18 cellular contexts compared by ENCODE assay signal in the genomic region with DNA sequence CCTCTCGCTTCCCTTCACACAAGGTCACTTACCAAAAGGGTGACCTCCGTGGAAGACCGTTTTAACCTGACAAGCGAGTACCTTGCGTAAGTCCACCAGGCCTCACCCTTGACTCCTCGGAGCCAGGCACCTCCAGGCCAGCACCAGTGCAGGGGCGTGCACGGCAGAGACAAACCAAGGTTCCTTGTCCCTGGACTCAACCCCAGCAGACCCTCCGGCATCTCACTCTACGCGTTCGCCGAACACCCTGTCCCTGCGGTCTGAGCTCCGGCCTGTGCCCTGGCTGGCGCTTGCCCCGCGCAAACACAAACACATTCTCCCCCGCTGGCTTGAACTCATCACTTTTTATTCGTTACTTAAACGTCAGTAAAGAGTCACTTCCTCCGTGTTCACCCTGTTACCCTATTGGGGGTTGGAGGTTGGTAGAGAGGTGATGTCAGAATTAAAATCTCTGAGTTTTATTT. TPM values are rescaled to one million over a fixed set of nuclear protein-coding genes. Genes with fewer than 3 reads are reported as not detected.
DNase-seq lines count a peak whose midpoint lies in the region; ATAC-seq and TF ChIP-seq lines count a peak whose summit lies in the region.
"Had no signal": no experiment of that assay in that cellular context is flagged by ENCODE, and none has a peak within 500 bp of the region (broad histone marks: within the 10 kb centered on the region; RNA-seq: fewer than 3 reads in every experiment).

No MANE protein-coding gene starts in this region.

- DNase-seq in breast epithelium (ENCODE audit: low spot score in 2 of 2) (no peak), MCF 10A (ENCODE audit: unreplicated experiment) (no peak), astrocyte of the spinal cord (ENCODE audit: low read depth, low spot score) (peak; percentile 43), naive B cell (no peak), type B pancreatic cell (ENCODE audit: extremely low spot score, unreplicated experiment) (no peak), NCI-H526 (lab: John Stamatoyannopoulos, UW) (no peak), NCI-H1930 (lab: John Stamatoyannopoulos, UW) (no peak)
- DNase-seq: activated CD4-positive, alpha-beta T cell treated with anti-CD3 and anti-CD28 coated beads for 36 hours; activated T-cell treated with anti-CD3 and anti-CD28 coated beads, Interleukin-2, amount 50 U/mL, for 48 hours; adrenal gland; COR-L47; foreskin melanocyte; NCI-H1436; Right ventricle myocardium superior had no signal

- TF ChIP-seq CTCF in breast epithelium (IDR thresholded peaks at IDR 0.05) = no peak
- TF ChIP-seq CTCF in MCF 10A (IDR thresholded peaks at IDR 0.05; ENCODE audit: unreplicated experiment) = no peak
- no peak for TF ChIP-seq CTCF in astrocyte of the spinal cord (IDR thresholded peaks at IDR 0.05; ENCODE audit: low read depth, low read length)
- no peak for TF ChIP-seq CTCF in type B pancreatic cell (conservative IDR thresholded peaks at IDR 0.05)

- H3K36me3 ChIP-seq in breast epithelium = no peaks in the 10 kb centered on the region
- H3K36me3 ChIP-seq: adrenal gland had no signal

- no peak overlapping the region for H3K4me3 Mint-ChIP-seq in MCF 10A (ENCODE audit: unreplicated experiment)
- peak overlapping the region in 4 of 8 donors; percentile 24 to 83 (median 60) for H3K4me3 Mint-ChIP-seq in naive B cell
- peak overlapping the region; percentile 45 for H3K4me3 Mint-ChIP-seq in type B pancreatic cell
- H3K4me3 Mint-ChIP-seq: activated CD4-positive, alpha-beta T cell treated with anti-CD3 and anti-CD28 coated beads for 36 hours had no signal

- peaks cover 12% of the 10 kb centered on the region for H3K9me3 Mint-ChIP-seq in MCF 10A (ENCODE audit: unreplicated experiment)
- H3K9me3 Mint-ChIP-seq in naive B cell = peaks cover 0 to 57% (median 37%) of the 10 kb centered on the region in 7 donors
- H3K9me3 Mint-ChIP-seq in type B pancreatic cell = no peaks in the 10 kb centered on the region

- CTCF ChIA-PET in MCF 10A (lab: Yijun Ruan, JAX) = no interaction called here

- H3K27me3 ChIP-seq in breast epithelium = peaks cover 2 to 77% of the 10 kb centered on the region in 2 donors

- H3K4me1 ChIP-seq in breast epithelium = peaks cover 0 to 6% of the 10 kb centered on the region in 2 donors

- no peaks in the 10 kb centered on the region for H3K9me3 ChIP-seq in breast epithelium
- H3K9me3 ChIP-seq: adrenal gland had no signal

- no peaks in the 10 kb centered on the region for H3K4me1 Mint-ChIP-seq in MCF 10A (ENCODE audit: insufficient read depth, unreplicated experiment)
- peaks cover 15 to 59% (median 53%) of the 10 kb centered on the region in 3 donors for H3K4me1 Mint-ChIP-seq in naive B cell
- peaks cover 13% of the 10 kb centered on the region for H3K4me1 Mint-ChIP-seq in type B pancreatic cell (ENCODE audit: unreplicated experiment)

- H3K4me3 ChIP-seq in breast epithelium (peak overlapping the region in 2 of 3 donors; percentile 63 to 84), astrocyte of the spinal cord (ENCODE audit: low read depth, low read length) (peak overlapping the region; percentile 17)
- H3K4me3 ChIP-seq: GM12878 had no signal

- POLR2A ChIA-PET in MCF 10A (lab: Yijun Ruan, JAX) = no interaction called here

- H3K27ac ChIP-seq in breast epithelium = peak overlapping the region in 1 of 2 donors; percentile 94
- H3K27ac ChIP-seq: adrenal gland had no signal

- ATAC-seq in naive B cell (ENCODE audit: low read depth in 2 of 2) = no peak
- no peak for ATAC-seq in GM18870 (IDR thresholded peaks at IDR 0.05; ENCODE audit: unreplicated experiment)
- ATAC-seq: activated CD4-positive, alpha-beta T cell treated with anti-CD3 and anti-CD28 coated beads for 36 hours; GM12878 had no signal

- H3K27ac Mint-ChIP-seq in MCF 10A (ENCODE audit: low read depth, unreplicated experiment) (no peak overlapping the region), naive B cell (peak overlapping the region in 4 of 6 donors; percentile 39 to 86 (median 60)), type B pancreatic cell (no peak overlapping the region)
- H3K27ac Mint-ChIP-seq: activated CD4-positive, alpha-beta T cell treated with anti-CD3 and anti-CD28 coated beads for 36 hours had no signal

- intact Hi-C loops in breast epithelium (cut with DNase I; ENCODE audit: low total_unique reads) = no loop called here
- intact Hi-C loops in MCF 10A (cut with micrococcal nuclease) = no loop called here

- H3K27me3 Mint-ChIP-seq in MCF 10A (ENCODE audit: insufficient read depth, unreplicated experiment) = no peaks in the 10 kb centered on the region
- peaks cover 84 to 93% (median 84%) of the 10 kb centered on the region in 3 donors for H3K27me3 Mint-ChIP-seq in naive B cell
- H3K27me3 Mint-ChIP-seq in type B pancreatic cell = peaks cover 100% of the 10 kb centered on the region

- in situ Hi-C loops in astrocyte of the spinal cord (cut with HindIII; ENCODE audit: low sequenced_read_pairs) = no loop called here

- peaks cover 5% of the 10 kb centered on the region for H3K36me3 Mint-ChIP-seq in MCF 10A (ENCODE audit: insufficient read depth, unreplicated experiment)
- peaks cover 13 to 27% of the 10 kb centered on the region in 2 donors for H3K36me3 Mint-ChIP-seq in naive B cell
- H3K36me3 Mint-ChIP-seq in type B pancreatic cell = peaks cover 12% of the 10 kb centered on the region

- TF ChIP-seq POLR2A in breast epithelium (IDR thresholded peaks at IDR 0.05) = no peak

- BruUV-seq in MCF 10A (replicated peaks; lab: Mats Ljungman, UMichigan) = no TSS peak

RNA-seq across cellular contexts. Expression of gene TBX15, which starts 4.6 kb away (rescaled TPM):
- total RNA-seq in breast epithelium = 10 to 100 TPM in 2 of 3 donors, 1 to 10 TPM in 1; 5.9 to 60.0 (median 34.1) TPM
- total RNA-seq in MCF 10A (2022) = 0.09 and 0.15 TPM in 2 replicates
- polyA plus RNA-seq in naive B cell (ENCODE audit: low read depth in 6 of 6) = not detected
- 0.19 and 8.5 TPM in 2 replicates for total RNA-seq in type B pancreatic cell (ENCODE audit: low replicate concordance)
- total RNA-seq: activated CD4-positive, alpha-beta T cell treated with anti-CD3 and anti-CD28 coated beads for 36 hours; H4; T-helper 2 cell treated with Interferon-gamma antibody and Interleukin-4, amounts not matched to agents 100 ng/mL and 5 ng/mL, for 36 hours had no signal

Comparison
In these comparisons a context has a peak if more than half of its experiments do, and no peak if none do; other contexts are left out.
1. H3K27ac Mint-ChIP-seq: peak in naive B cell (4 of 6); none in MCF 10A (single experiment) and type B pancreatic cell (single experiment).